ENCODE assay signal across 8 cellular contexts in the genomic region with DNA sequence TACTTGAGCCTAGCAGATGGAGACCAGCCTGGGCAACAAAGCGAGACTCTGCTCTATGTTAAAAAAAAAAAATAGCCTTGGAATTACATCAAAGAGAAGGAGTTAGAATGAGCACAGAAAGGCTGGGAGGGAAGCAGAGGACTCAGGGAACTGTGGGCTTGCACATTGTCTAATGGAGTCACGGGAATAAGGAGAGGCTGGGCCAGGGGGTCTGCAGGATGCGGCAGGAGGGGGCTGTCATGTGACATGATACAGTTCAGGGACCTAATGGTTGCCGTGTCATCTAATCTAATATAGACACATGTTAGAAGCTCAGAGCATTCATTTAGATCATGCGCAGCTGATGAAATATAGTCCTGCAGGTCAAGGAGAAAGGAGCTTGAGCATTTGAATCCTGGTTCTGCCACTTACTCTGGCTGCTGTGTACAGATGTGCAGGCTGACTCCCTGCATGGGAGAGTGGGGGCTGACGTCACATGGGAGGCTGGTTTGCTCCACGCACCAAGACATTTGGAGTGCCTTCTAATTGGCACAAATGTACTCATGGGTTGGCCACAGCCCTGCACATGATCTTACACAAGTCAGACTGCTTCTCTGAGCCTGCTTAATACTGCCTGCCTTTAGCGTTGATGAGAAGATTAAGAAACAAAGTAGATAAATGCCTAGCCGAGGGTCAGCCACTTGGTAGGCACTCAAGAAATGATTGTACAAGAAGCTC. TPM values are rescaled to one million over a fixed set of nuclear protein-coding genes. Genes with fewer than 3 reads are reported as not detected.
DNase-seq lines count a peak whose midpoint lies in the region; ATAC-seq and TF ChIP-seq lines count a peak whose summit lies in the region.
"Had no signal": no experiment of that assay in that cellular context is flagged by ENCODE, and none has a peak within 500 bp of the region (broad histone marks: within the 10 kb centered on the region; RNA-seq: fewer than 3 reads in every experiment).

No MANE protein-coding gene starts in this region.

- ATAC-seq in HG03066 (IDR thresholded peaks at IDR 0.05; ENCODE audit: low read depth, unreplicated experiment) (peak; percentile 20), GM18873 (IDR thresholded peaks at IDR 0.05; ENCODE audit: low FRiP score, unreplicated experiment) (no peak)

- 68 to 88% methylated on average over 9 of the region's 9 CpGs for WGBS in sigmoid colon, 2 donors

- TF ChIP-seq EP300 in sigmoid colon (IDR thresholded peaks at IDR 0.05): peak in 2 of 4 donors; percentile 18 to 57

- DNase-seq in T follicular helper cell (ENCODE audit: low read depth): peak; percentile 42
- DNase-seq in effector memory CD4-positive, alpha-beta T cell: peak in 1 of 3 donors; percentile 31
- peak; percentile 86 for DNase-seq in sigmoid colon
- DNase-seq in RPMI8226: no peak
- DNase-seq in NCI-H1694 treated with DMSO at 0.1 percent for 48 hours (lab: John Stamatoyannopoulos, UW): no peak

- H3K27me3 ChIP-seq in effector memory CD4-positive, alpha-beta T cell (replicated peaks; ENCODE audit: control insufficient read depth, insufficient read depth, low read length, poor library complexity, severe bottlenecking): no peaks in the 10 kb centered on the region
- no peaks in the 10 kb centered on the region for H3K27me3 ChIP-seq in sigmoid colon

- H3K4me3 ChIP-seq in effector memory CD4-positive, alpha-beta T cell (ENCODE audit: insufficient read depth, low read depth, low read length, poor library complexity, severe bottlenecking): peak overlapping the region; percentile 59
- H3K4me3 ChIP-seq in sigmoid colon: no peak overlapping the region

- intact Hi-C loops in sigmoid colon (cut with DNase I): loop anchor here (5.0 kb wide), 1 partner anchor 59 kb away; a partner anchor contains a TSS

- H3K4me1 ChIP-seq in effector memory CD4-positive, alpha-beta T cell (ENCODE audit: control insufficient read depth, insufficient read depth, low read length, poor library complexity, severe bottlenecking): peaks cover 36% of the 10 kb centered on the region
- H3K4me1 ChIP-seq in sigmoid colon: peaks cover 0 to 47% (median 38%) of the 10 kb centered on the region in 4 donors

- peak overlapping the region; percentile 81 for H3K27ac ChIP-seq in effector memory CD4-positive, alpha-beta T cell (ENCODE audit: insufficient read depth, low read length, poor library complexity, severe bottlenecking)
- H3K27ac ChIP-seq in sigmoid colon: peak overlapping the region in 3 of 4 donors; percentile 85 to 86 (median 85)

- no peaks in the 10 kb centered on the region for H3K9me3 ChIP-seq in effector memory CD4-positive, alpha-beta T cell (ENCODE audit: control insufficient read depth, low read length)
- H3K9me3 ChIP-seq in sigmoid colon: no peaks in the 10 kb centered on the region

- TF ChIP-seq CTCF in sigmoid colon (IDR thresholded peaks at IDR 0.05): no peak

- TF ChIP-seq POLR2A in sigmoid colon (IDR thresholded peaks at IDR 0.05): no peak

- H3K36me3 ChIP-seq in effector memory CD4-positive, alpha-beta T cell (ENCODE audit: control insufficient read depth, insufficient read depth, low read length): no peaks in the 10 kb centered on the region
- no peaks in the 10 kb centered on the region for H3K36me3 ChIP-seq in sigmoid colon

RNA-seq across cellular contexts. Expression of a gene that starts 32.7 kb away (rescaled TPM):
- not detected for total RNA-seq in sigmoid colon
- polyA plus RNA-seq in sigmoid colon: under 1 TPM in 2 of 3 donors, not detected in 1; under 0.01 to 0.06 TPM
- total RNA-seq: NCI-H460 had no signal

RNA-seq across cellular contexts. Expression of a gene that starts 57.8 kb away (rescaled TPM):
- total RNA-seq in sigmoid colon: 100 to 1,000 TPM in 3 of 4 donors, 10 to 100 TPM in 1; 87.2 to 195 (median 132) TPM
- 100 to 1,000 TPM; 111 to 292 (median 272) TPM for polyA plus RNA-seq in sigmoid colon

Comparison
In these comparisons a context has a peak if more than half of its experiments do, and no peak if none do; other contexts are left out.
1. DNase-seq: peak in T follicular helper cell (single experiment) and sigmoid colon (single experiment); none in RPMI8226 (single experiment) and NCI-H1694 treated with DMSO at 0.1 percent for 48 hours (single experiment).